In the genomic region with DNA sequence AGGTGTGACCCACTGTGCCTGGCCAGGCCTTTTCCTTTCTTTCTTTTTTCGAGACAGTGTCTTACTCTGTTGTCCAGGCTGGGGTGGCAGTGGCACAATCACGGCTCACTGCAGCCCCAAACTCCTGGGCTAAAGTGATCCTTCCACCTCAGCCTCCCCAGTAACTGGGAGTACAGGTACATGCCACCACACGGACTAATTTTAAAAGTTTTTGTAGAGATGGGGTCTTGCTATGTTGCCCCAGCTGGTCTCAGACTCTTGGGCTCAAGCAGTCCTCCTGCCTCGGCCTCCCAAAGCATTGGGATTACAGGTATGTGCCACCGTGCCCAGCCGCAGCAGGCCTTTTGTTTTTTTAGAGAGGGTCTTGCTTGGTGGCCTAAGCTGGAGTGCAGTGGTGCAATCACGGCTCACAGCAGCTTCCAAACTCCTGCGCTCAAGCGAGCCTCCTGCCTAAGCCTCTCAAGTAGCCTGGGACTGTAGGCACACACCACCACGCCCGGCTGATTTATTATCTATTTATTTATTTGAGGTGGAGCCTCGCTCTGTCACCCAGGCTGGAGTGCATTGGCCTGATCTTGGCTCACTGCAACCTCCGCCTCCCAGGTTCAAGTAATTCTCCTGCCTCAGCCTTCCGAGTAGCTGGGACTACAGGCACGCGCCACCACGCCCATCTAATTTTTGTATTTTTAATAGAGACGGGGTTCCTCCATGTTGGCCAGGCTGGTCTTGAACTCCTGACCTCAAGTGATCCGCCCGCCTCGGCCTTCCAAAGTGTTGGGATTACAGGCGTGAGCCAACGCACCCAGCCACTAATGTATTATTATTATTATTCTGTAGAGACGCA, we compare ENCODE assay signal across 9 cellular contexts. TPM values are rescaled to one million over a fixed set of nuclear protein-coding genes. Genes with fewer than 3 reads are reported as not detected.
A peak's percentile ranks its signal among the peaks of the same experiment; 100 is the strongest.
DNase-seq lines count a peak whose midpoint lies in the region; ATAC-seq and TF ChIP-seq lines count a peak whose summit lies in the region.
"Not testable (repeated sequence)": the region's sequence is repeated elsewhere in the genome, so short reads cannot be mapped to it uniquely, and the experiment has no call there.
"Had no signal": no experiment of that assay in that cellular context is flagged by ENCODE, and none has a peak within 500 bp of the region (broad histone marks: within the 10 kb centered on the region; RNA-seq: fewer than 3 reads in every experiment).

No MANE protein-coding gene starts in this region.

- peak overlapping the region; percentile 84 for H3K9ac ChIP-seq in HCT116 (ENCODE audit: low read length)

- BruUV-seq in HCT116 (replicated peaks; lab: Mats Ljungman, UMichigan): TSS peak; percentile 93
- TSS peak; percentile 94 for BruUV-seq in PC-9 (replicated peaks; lab: Mats Ljungman, UMichigan)

- not testable (repeated sequence) for TF ChIP-seq CTCF in AG04450 (IDR thresholded peaks at IDR 0.05; ENCODE audit: low read depth, low read length); HCT116 (IDR thresholded peaks at IDR 0.05 in 2 of 3, conservative IDR thresholded peaks at IDR 0.05 in 1 of 3; ENCODE audit: borderline replicate concordance in 1 of 3, insufficient read depth in 1 of 3, low read depth in 2 of 3, low read length in 2 of 3); PC-9 (conservative IDR thresholded peaks at IDR 0.05); dorsolateral prefrontal cortex (IDR thresholded peaks at IDR 0.05 in 54 of 56, conservative IDR thresholded peaks at IDR 0.05 in 2 of 56; ENCODE audit: low read depth in 1 of 56, partially characterized antibody in 56 of 56)

- not testable (repeated sequence) for H3K27me3 ChIP-seq in AG04450 (ENCODE audit: control insufficient read depth, insufficient read depth, low read length); HCT116 (ENCODE audit: insufficient read depth, low read length); PC-9 (ENCODE audit: insufficient read depth, low read depth); dorsolateral prefrontal cortex; iPS DF 6.9 (ENCODE audit: control insufficient read depth, insufficient read depth, low read length); naive thymus-derived CD4-positive, alpha-beta T cell (ENCODE audit: control insufficient read depth in 2 of 2, insufficient read depth in 2 of 2, low read length in 2 of 2)

- H3K4me3 ChIP-seq in AG04450 (ENCODE audit: low read depth, low read length) (peak overlapping the region; percentile 94), HCT116 (replicated peaks in 1 of 2; ENCODE audit: low read depth in 1 of 2, low read length in 2 of 2) (peak overlapping the region; percentile 97 to 99), PC-9 (peak overlapping the region; percentile 95), dorsolateral prefrontal cortex (peak overlapping the region; percentile 50 to 100 (median 95)), iPS DF 6.9 (ENCODE audit: low read length) (peak overlapping the region; percentile 94)
- H3K4me3 ChIP-seq in naive thymus-derived CD4-positive, alpha-beta T cell (ENCODE audit: low read length): peak overlapping the region; percentile 88

- ATAC-seq in HCT116: peak; percentile 21
- ATAC-seq in naive thymus-derived CD4-positive, alpha-beta T cell; stimulated activated effector memory CD8-positive, alpha-beta T cell treated with anti-CD3 and anti-CD28 coated beads, Interleukin-12 subunit alpha, Interleukin-12 subunit beta, amount 100 ng/mL, for 72 hours: not testable (repeated sequence)

- H3F3A ChIP-seq in PC-9 (ENCODE audit: insufficient read depth, low read depth): peaks cover 25% of the 10 kb centered on the region; the same call in 1 of the 2 replicates

- H3K4me3 Mint-ChIP-seq in activated T-helper 2 cell treated with anti-CD3 and anti-CD28 coated beads, Interferon-gamma antibody, Interleukin-2, Interleukin-4, amounts not matched to agents 10 μg/mL and 5 μg/mL and 100 μg/mL, durations not matched to agents 14 hours and 24 hours and 36 hours (ENCODE audit: low read depth): peak overlapping the region; percentile 95
- H3K4me3 Mint-ChIP-seq in naive thymus-derived CD4-positive, alpha-beta T cell: peak overlapping the region; percentile 84 to 99 (median 93)
- peak overlapping the region; percentile 94 for H3K4me3 Mint-ChIP-seq in stimulated activated effector memory CD8-positive, alpha-beta T cell treated with anti-CD3 and anti-CD28 coated beads, Interleukin-12 subunit alpha, Interleukin-12 subunit beta, amount 100 ng/mL, for 72 hours

- not testable (repeated sequence) for H3K9me3 ChIP-seq in AG04450 (ENCODE audit: control insufficient read depth, insufficient read depth, low read length); HCT116 (ENCODE audit: control insufficient read depth in 1 of 2, insufficient read depth in 1 of 2, low read depth in 1 of 2, low read length in 2 of 2); PC-9 (ENCODE audit: insufficient read depth, low read depth); iPS DF 6.9 (ENCODE audit: control insufficient read depth, insufficient read depth, low read length); naive thymus-derived CD4-positive, alpha-beta T cell (ENCODE audit: control insufficient read depth in 2 of 3, low read length in 3 of 3)

- H3K27ac ChIP-seq in AG04450 (ENCODE audit: low read depth, low read length) (peak overlapping the region; percentile 94), HCT116 (ENCODE audit: low read depth, low read length) (peak overlapping the region; percentile 98), dorsolateral prefrontal cortex (peak overlapping the region; percentile 95 to 100 (median 100))
- H3K27ac ChIP-seq in PC-9; iPS DF 6.9 (ENCODE audit: low read length): not testable (repeated sequence)
- peak overlapping the region; percentile 87 for H3K27ac ChIP-seq in naive thymus-derived CD4-positive, alpha-beta T cell (ENCODE audit: low read depth, low read length)

- H3K27me3 Mint-ChIP-seq in activated T-helper 2 cell treated with anti-CD3 and anti-CD28 coated beads, Interferon-gamma antibody, Interleukin-2, Interleukin-4, amounts not matched to agents 10 μg/mL and 5 μg/mL and 100 μg/mL, durations not matched to agents 14 hours and 24 hours and 36 hours (ENCODE audit: low read depth); naive thymus-derived CD4-positive, alpha-beta T cell: not testable (repeated sequence)

- no CpG with 5 or more reads among the region's 24 CpGs for WGBS in iPS DF 6.9 (ENCODE audit: insufficient coverage, insufficient read length)

- not testable (repeated sequence) for H3K4me1 Mint-ChIP-seq in activated T-helper 2 cell treated with anti-CD3 and anti-CD28 coated beads, Interferon-gamma antibody, Interleukin-2, Interleukin-4, amounts not matched to agents 10 μg/mL and 5 μg/mL and 100 μg/mL, durations not matched to agents 14 hours and 24 hours and 36 hours (ENCODE audit: low read depth)
- H3K4me1 Mint-ChIP-seq in naive thymus-derived CD4-positive, alpha-beta T cell: peaks cover 8 to 38% (median 32%) of the 10 kb centered on the region in 7 donors
- H3K4me1 Mint-ChIP-seq in stimulated activated effector memory CD8-positive, alpha-beta T cell treated with anti-CD3 and anti-CD28 coated beads, Interleukin-12 subunit alpha, Interleukin-12 subunit beta, amount 100 ng/mL, for 72 hours: peaks cover 34% of the 10 kb centered on the region

- DNase-seq in AG04450 (ENCODE audit: low read depth, low spot score); HCT116 (ENCODE audit: low read depth, low spot score); PC-9; activated T-helper 2 cell treated with anti-CD3 and anti-CD28 coated beads, Interferon-gamma antibody, Interleukin-2, Interleukin-4, amounts not matched to agents 10 μg/mL and 5 μg/mL and 100 μg/mL, durations not matched to agents 14 hours and 24 hours and 36 hours (ENCODE audit: low spot score); dorsolateral prefrontal cortex; iPS DF 6.9 (ENCODE audit: low read depth, low spot score); naive thymus-derived CD4-positive, alpha-beta T cell; stimulated activated effector memory CD8-positive, alpha-beta T cell treated with anti-CD3 and anti-CD28 coated beads, Interleukin-12 subunit alpha, Interleukin-12 subunit beta, amount 100 ng/mL, for 72 hours (ENCODE audit: low spot score in 2 of 2): not testable (repeated sequence)

- H3K9me2 ChIP-seq in HCT116 (ENCODE audit: insufficient read depth); PC-9 (ENCODE audit: insufficient read depth): not testable (repeated sequence)

- CTCF ChIA-PET in AG04450 (lab: Charles Lee); PC-9 (lab: Charles Lee); naive thymus-derived CD4-positive, alpha-beta T cell (lab: Charles Lee): not testable (repeated sequence)
- CTCF ChIA-PET in HCT116 (lab: Charles Lee): interaction anchor here (1.2 to 1.5 kb wide), 3 partner anchors 10 to 17 kb away, joined by 3 to 4 read pairs (median 3); no protein-coding TSS in a partner anchor

- peak overlapping the region; percentile 91 for H3K27ac Mint-ChIP-seq in activated T-helper 2 cell treated with anti-CD3 and anti-CD28 coated beads, Interferon-gamma antibody, Interleukin-2, Interleukin-4, amounts not matched to agents 10 μg/mL and 5 μg/mL and 100 μg/mL, durations not matched to agents 14 hours and 24 hours and 36 hours
- peak overlapping the region; percentile 70 to 96 (median 91) for H3K27ac Mint-ChIP-seq in naive thymus-derived CD4-positive, alpha-beta T cell
- peak overlapping the region; percentile 99 for H3K27ac Mint-ChIP-seq in stimulated activated effector memory CD8-positive, alpha-beta T cell treated with anti-CD3 and anti-CD28 coated beads, Interleukin-12 subunit alpha, Interleukin-12 subunit beta, amount 100 ng/mL, for 72 hours

- H2AFZ ChIP-seq in HCT116 (ENCODE audit: low read depth, low read length, poor library complexity, severe bottlenecking) (peak overlapping the region; percentile 80), PC-9 (peak overlapping the region; percentile 98)

- POLR2A ChIA-PET in AG04450 (lab: Yijun Ruan, JAX): interaction anchor here (0.6 kb wide), 1 partner anchor 414 kb away, joined by 3 read pairs; no protein-coding TSS in a partner anchor
- POLR2A ChIA-PET in HCT116 (lab: Charles Lee): interaction anchor here (0.6 to 1.3 kb wide), 2 partner anchors 12 to 443 kb away, joined by 4 to 5 read pairs; no protein-coding TSS in a partner anchor
- POLR2A ChIA-PET in PC-9 (lab: Charles Lee; ENCODE audit: unreplicated experiment): interaction anchor here (0.7 kb wide), 1 partner anchor 14 kb away, joined by 3 read pairs; no protein-coding TSS in a partner anchor
- POLR2A ChIA-PET in naive thymus-derived CD4-positive, alpha-beta T cell (lab: Charles Lee): interaction anchor here (1.9 kb wide), 1 partner anchor 32 kb away, joined by 7 read pairs; the partner anchor contains the start of gene NOP53

- H3K36me3 ChIP-seq in HCT116 (ENCODE audit: control insufficient read depth in 1 of 2, insufficient read depth in 2 of 2, low read length in 2 of 2) (peaks cover 20 to 26% of the 10 kb centered on the region in 2 experiments; a peak in 3 of 4 replicates), iPS DF 6.9 (ENCODE audit: control insufficient read depth, insufficient read depth, low read length) (peaks cover 17% of the 10 kb centered on the region)
- not testable (repeated sequence) for H3K36me3 ChIP-seq in PC-9 (ENCODE audit: low read depth)
- H3K36me3 ChIP-seq in naive thymus-derived CD4-positive, alpha-beta T cell (ENCODE audit: control insufficient read depth in 2 of 3, insufficient read depth in 3 of 3, low read length in 3 of 3): peaks cover 0 to 23% (median 7%) of the 10 kb centered on the region in 3 experiments

- peaks cover 13 to 24% of the 10 kb centered on the region in 2 experiments; a peak in 3 of 4 replicates for H3K4me1 ChIP-seq in HCT116 (ENCODE audit: control insufficient read depth in 1 of 2, insufficient read depth in 2 of 2, low read length in 2 of 2)
- peaks cover 24% of the 10 kb centered on the region for H3K4me1 ChIP-seq in PC-9 (replicated peaks; ENCODE audit: insufficient read depth)
- not testable (repeated sequence) for H3K4me1 ChIP-seq in iPS DF 6.9 (ENCODE audit: control insufficient read depth, insufficient read depth, low read length)
- H3K4me1 ChIP-seq in naive thymus-derived CD4-positive, alpha-beta T cell (ENCODE audit: control insufficient read depth in 2 of 2, insufficient read depth in 2 of 2, low read length in 2 of 2): peaks cover 8 to 19% of the 10 kb centered on the region in 2 donors

- peaks cover 18% of the 10 kb centered on the region for H3K36me3 Mint-ChIP-seq in activated T-helper 2 cell treated with anti-CD3 and anti-CD28 coated beads, Interferon-gamma antibody, Interleukin-2, Interleukin-4, amounts not matched to agents 10 μg/mL and 5 μg/mL and 100 μg/mL, durations not matched to agents 14 hours and 24 hours and 36 hours (ENCODE audit: low read depth)
- peaks cover 0 to 11% (median 10%) of the 10 kb centered on the region in 5 donors for H3K36me3 Mint-ChIP-seq in naive thymus-derived CD4-positive, alpha-beta T cell
- H3K36me3 Mint-ChIP-seq in stimulated activated effector memory CD8-positive, alpha-beta T cell treated with anti-CD3 and anti-CD28 coated beads, Interleukin-12 subunit alpha, Interleukin-12 subunit beta, amount 100 ng/mL, for 72 hours: peaks cover 22% of the 10 kb centered on the region

- H3K4me2 ChIP-seq in HCT116 (ENCODE audit: low read length) (peak overlapping the region; percentile 99), PC-9 (peak overlapping the region; percentile 95)

- RAD21 ChIA-PET in HCT116 (lab: Charles Lee; ENCODE audit: low non-redundant PET in 1 of 2, low total read pairs in 2 of 2, uncharacterized antibody in 2 of 2, unreplicated experiment in 2 of 2): not testable (repeated sequence)

- H3K79me2 ChIP-seq in HCT116 (ENCODE audit: insufficient read depth, low read length): peaks cover 41% of the 10 kb centered on the region
- H3K79me2 ChIP-seq in PC-9 (ENCODE audit: low read depth): peaks cover 23% of the 10 kb centered on the region

- not testable (repeated sequence) for TF ChIP-seq POLR2A in HCT116 (IDR thresholded peaks at IDR 0.05; ENCODE audit: borderline replicate concordance, extremely low read depth, insufficient read depth, insufficient read length)

- not testable (repeated sequence) for TF ChIP-seq RAD21 in HCT116 (IDR thresholded peaks at IDR 0.05; ENCODE audit: low read depth)

- H3K9me3 Mint-ChIP-seq in activated T-helper 2 cell treated with anti-CD3 and anti-CD28 coated beads, Interferon-gamma antibody, Interleukin-2, Interleukin-4, amounts not matched to agents 10 μg/mL and 5 μg/mL and 100 μg/mL, durations not matched to agents 14 hours and 24 hours and 36 hours; naive thymus-derived CD4-positive, alpha-beta T cell; stimulated activated effector memory CD8-positive, alpha-beta T cell treated with anti-CD3 and anti-CD28 coated beads, Interleukin-12 subunit alpha, Interleukin-12 subunit beta, amount 100 ng/mL, for 72 hours: not testable (repeated sequence)

- not testable (repeated sequence) for H4K20me1 ChIP-seq in HCT116 (ENCODE audit: insufficient read depth); PC-9 (ENCODE audit: insufficient read depth)

- intact Hi-C loops in HCT116 (cut with micrococcal nuclease); PC-9 (cut with micrococcal nuclease; ENCODE audit: unreplicated experiment); activated T-helper 2 cell treated with anti-CD3 and anti-CD28 coated beads, Interferon-gamma antibody, Interleukin-2, Interleukin-4, amounts not matched to agents 10 μg/mL and 5 μg/mL and 100 μg/mL, durations not matched to agents 14 hours and 24 hours and 36 hours (cut with micrococcal nuclease); dorsolateral prefrontal cortex (cut with DNase I): not testable (repeated sequence)
- intact Hi-C loops in naive thymus-derived CD4-positive, alpha-beta T cell (cut with micrococcal nuclease): loop anchor here (1.0 to 5.0 kb wide), 5 partner anchors 32 to 735 kb away; partner anchors contain the start of genes NOP53 (in 2 of the 2), DHX34 (in 1 of the 2), LMTK3 (in 1 of the 2) and NAPA (in 1 of the 2)

RNA-seq across cellular contexts. Expression of gene SELENOW, which starts 1.0 kb away (rescaled TPM):
- 177 and 221 TPM in 2 replicates for polyA plus RNA-seq in AG04450 (2011; rRNA removed)
- 41.9 and 49.2 TPM in 2 replicates for polyA minus RNA-seq in AG04450 (2011; rRNA and poly(A)+ RNA removed)
- total RNA-seq in HCT116 (2021; ENCODE audit: unreplicated experiment) (181 TPM), PC-9 (2021) (186 TPM in 2 replicates), dorsolateral prefrontal cortex (100 to 1,000 TPM; 527 to 872 (median 653) TPM)
- polyA plus RNA-seq in HCT116 (2012): 177 and 232 TPM in 2 replicates
- total RNA-seq in activated T-helper 2 cell treated with anti-CD3 and anti-CD28 coated beads, Interferon-gamma antibody, Interleukin-2, Interleukin-4, amounts not matched to agents 10 μg/mL and 5 μg/mL and 100 μg/mL, durations not matched to agents 14 hours and 24 hours and 36 hours: 89.0 and 98.3 TPM in 2 replicates
- total RNA-seq in naive thymus-derived CD4-positive, alpha-beta T cell: 100 to 1,000 TPM in 3 of 5 experiments, 10 to 100 TPM in 2; 67.5 to 116 (median 101) TPM
- 100 to 1,000 TPM; 340 to 400 TPM for polyA plus RNA-seq in naive thymus-derived CD4-positive, alpha-beta T cell

RNA-seq across cellular contexts. Expression of gene TPRX1, which starts 26.9 kb away (rescaled TPM):
- polyA plus RNA-seq in AG04450 (2011; rRNA removed): not detected in 2 replicates
- polyA minus RNA-seq in AG04450 (2011; rRNA and poly(A)+ RNA removed): not detected in 2 replicates
- not detected for total RNA-seq in HCT116 (2021; ENCODE audit: unreplicated experiment)
- polyA plus RNA-seq in HCT116 (2012): not detected in 2 replicates
- total RNA-seq in PC-9 (2021): not detected in 2 replicates
- not detected in 2 replicates for total RNA-seq in activated T-helper 2 cell treated with anti-CD3 and anti-CD28 coated beads, Interferon-gamma antibody, Interleukin-2, Interleukin-4, amounts not matched to agents 10 μg/mL and 5 μg/mL and 100 μg/mL, durations not matched to agents 14 hours and 24 hours and 36 hours
- not detected for total RNA-seq in dorsolateral prefrontal cortex
- not detected for total RNA-seq in naive thymus-derived CD4-positive, alpha-beta T cell
- polyA plus RNA-seq in naive thymus-derived CD4-positive, alpha-beta T cell: not detected
- total RNA-seq: cerebellum had no signal

RNA-seq across cellular contexts. Expression of gene NOP53, which starts 32.1 kb away (rescaled TPM):
- polyA plus RNA-seq in AG04450 (2011; rRNA removed): 114 and 123 TPM in 2 replicates
- 45.4 and 46.5 TPM in 2 replicates for polyA minus RNA-seq in AG04450 (2011; rRNA and poly(A)+ RNA removed)
- total RNA-seq in HCT116 (2021; ENCODE audit: unreplicated experiment): 322 TPM
- 333 and 353 TPM in 2 replicates for polyA plus RNA-seq in HCT116 (2012)
- total RNA-seq in PC-9 (2021): 225 and 296 TPM in 2 replicates
- total RNA-seq in activated T-helper 2 cell treated with anti-CD3 and anti-CD28 coated beads, Interferon-gamma antibody, Interleukin-2, Interleukin-4, amounts not matched to agents 10 μg/mL and 5 μg/mL and 100 μg/mL, durations not matched to agents 14 hours and 24 hours and 36 hours: 266 and 269 TPM in 2 replicates
- total RNA-seq in dorsolateral prefrontal cortex: 100 to 1,000 TPM in 112 of 120 experiments, 10 to 100 TPM in 8; 84.8 to 189 (median 120) TPM
- 1,000 to 10,000 TPM in 2 of 5 experiments, 100 to 1,000 TPM in 3; 316 to 1,143 (median 992) TPM for total RNA-seq in naive thymus-derived CD4-positive, alpha-beta T cell
- polyA plus RNA-seq in naive thymus-derived CD4-positive, alpha-beta T cell: 100 to 1,000 TPM; 362 to 426 TPM

RNA-seq across cellular contexts. Expression of gene CRX, which starts 44.3 kb away (rescaled TPM):
- not detected in 2 replicates for polyA plus RNA-seq in AG04450 (2011; rRNA removed)
- not detected in 2 replicates for polyA minus RNA-seq in AG04450 (2011; rRNA and poly(A)+ RNA removed)
- total RNA-seq in HCT116 (2021; ENCODE audit: unreplicated experiment) (not detected), PC-9 (2021) (not detected in 2 replicates), dorsolateral prefrontal cortex (under 1 TPM in 9 of 120 experiments, not detected in 111; 0.10 to 0.18 (median 0.11) TPM)
- not detected in 2 replicates for polyA plus RNA-seq in HCT116 (2012)
- total RNA-seq in activated T-helper 2 cell treated with anti-CD3 and anti-CD28 coated beads, Interferon-gamma antibody, Interleukin-2, Interleukin-4, amounts not matched to agents 10 μg/mL and 5 μg/mL and 100 μg/mL, durations not matched to agents 14 hours and 24 hours and 36 hours: not detected in 2 replicates
- not detected for total RNA-seq in naive thymus-derived CD4-positive, alpha-beta T cell
- polyA plus RNA-seq in naive thymus-derived CD4-positive, alpha-beta T cell: not detected
- total RNA-seq: cerebellum had no signal
